14 cellular contexts compared by ENCODE assay signal in the genomic region with DNA sequence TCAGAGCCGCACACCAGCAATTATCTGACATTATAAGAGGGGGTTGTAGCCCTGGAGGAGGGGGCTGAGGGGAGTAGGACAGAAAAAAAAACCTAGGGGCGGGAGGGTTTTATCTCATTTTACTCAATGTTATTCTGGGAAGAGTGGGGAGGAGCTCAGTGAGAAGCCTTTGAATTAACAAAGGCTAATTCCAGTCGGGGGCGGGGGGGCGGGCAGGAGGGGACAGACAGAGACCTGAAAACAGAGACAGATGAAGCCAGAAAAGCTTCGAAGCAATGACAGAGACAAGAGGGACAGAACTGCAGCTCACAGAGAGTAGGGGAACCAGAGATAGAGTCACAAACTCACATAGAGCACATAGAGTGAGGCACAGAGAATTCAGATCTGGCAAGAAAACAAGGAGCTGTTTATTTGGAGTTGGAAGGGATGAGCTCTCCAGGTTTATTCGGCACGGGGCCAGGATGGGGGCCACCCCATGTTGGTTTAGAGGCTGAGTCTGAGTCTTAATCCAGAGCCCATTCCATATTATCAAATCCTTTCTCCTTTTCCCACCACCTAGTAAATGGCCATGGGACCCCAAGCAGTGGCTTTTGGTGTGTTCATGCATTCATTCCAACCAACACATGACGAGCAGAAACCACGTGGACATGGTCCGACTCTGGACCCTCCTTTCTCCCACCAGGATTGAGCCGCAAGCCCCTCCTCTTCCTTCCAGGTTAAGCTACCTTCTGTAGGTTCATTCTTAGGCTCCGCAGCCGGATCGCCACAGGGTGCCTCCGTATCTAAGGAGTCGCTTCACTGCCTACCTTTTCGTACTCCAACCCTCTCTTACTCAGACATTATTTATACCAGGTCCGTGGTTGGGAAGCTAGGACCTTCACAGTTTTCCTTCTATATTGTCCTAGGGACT.
DNase-seq lines count a peak whose midpoint lies in the region; ATAC-seq, FAIRE-seq and TF ChIP-seq lines count a peak whose summit lies in the region.
"Had no signal": no experiment of that assay in that cellular context is flagged by ENCODE, and none has a peak within 500 bp of the region (broad histone marks: within the 10 kb centered on the region; RNA-seq: fewer than 3 reads in every experiment).

No MANE protein-coding gene starts in this region.

- no peak for TF ChIP-seq POLR2A in H1 (IDR thresholded peaks at IDR 0.05; ENCODE audit: control extremely low read depth in 1 of 2, low read depth in 2 of 2, low read length in 2 of 2)
- no peak for TF ChIP-seq POLR2A in adrenal gland (IDR thresholded peaks at IDR 0.05)

- no peak for TF ChIP-seq RAD21 in H1 (IDR thresholded peaks at IDR 0.05 in 1 of 2, conservative IDR thresholded peaks at IDR 0.05 in 1 of 2; ENCODE audit: low read depth in 2 of 2, low read length in 2 of 2)

- H3K4ac ChIP-seq in H1 (replicated peaks; ENCODE audit: insufficient read length, low read depth, low read length), result no peak overlapping the region

- no peak overlapping the region for H3K4me2 ChIP-seq in KMS-11
- H3K4me2 ChIP-seq in H1 (ENCODE audit: insufficient read depth in 1 of 2, low read depth in 2 of 2, low read length in 2 of 2), result peak overlapping the region; percentile 55 to 62
- H3K4me2 ChIP-seq in neural progenitor cell, result peak overlapping the region; percentile 40

- in situ Hi-C loops in GM13976 (cut with MboI; ENCODE audit: low sequenced_read_pairs, unreplicated experiment), result no loop called here

- H3K4me3 Mint-ChIP-seq in neural progenitor cell, result peak overlapping the region; percentile 3
- H3K4me3 Mint-ChIP-seq: CD8-positive, alpha-beta memory T cell had no signal

- H3K4me3 ChIP-seq in KMS-11 (IDR thresholded peaks at IDR 0.05; ENCODE audit: insufficient read depth, low read depth, low read length) (peak overlapping the region; percentile 40), H1 (ENCODE audit: extremely low read depth in 1 of 4, insufficient read depth in 2 of 4, low read depth in 3 of 4, low read length in 4 of 4) (peak overlapping the region in 2 of 4 experiments; percentile 1 to 27; a peak in 5 of 8 replicates), neural progenitor cell (no peak overlapping the region), adrenal gland (no peak overlapping the region), heart right ventricle (no peak overlapping the region)
- H3K4me3 ChIP-seq: SJSA1 had no signal

- DNase-seq in NCI-H82 (lab: John Stamatoyannopoulos, UW) (peak; percentile 63), H1 (ENCODE audit: low read depth in 1 of 2, low spot score in 2 of 2) (peak in 1 of 2 experiments; percentile 71), neural progenitor cell (ENCODE audit: low spot score) (peak; percentile 49), adrenal gland (no peak), GM13976 (ENCODE audit: low spot score) (no peak), heart right ventricle (no peak), HEK293T (ENCODE audit: extremely low spot score) (no peak)
- DNase-seq: CD8-positive, alpha-beta memory T cell; DMS 273 treated with DMSO at 0.1 percent for 48 hours; NCI-H1694; NCI-H2107 had no signal

- H2AFZ ChIP-seq in KMS-11 (ENCODE audit: low read depth) (no peak overlapping the region), H1 (ENCODE audit: low read length) (no peak overlapping the region), neural progenitor cell (replicated peaks) (no peak overlapping the region)

- H3K27ac ChIP-seq in KMS-11 (no peak overlapping the region), H1 (ENCODE audit: low read depth, low read length) (no peak overlapping the region), neural progenitor cell (no peak overlapping the region), adrenal gland (no peak overlapping the region), heart right ventricle (no peak overlapping the region)
- H3K27ac ChIP-seq: SJSA1 had no signal

- CTCF ChIA-PET in H1 (lab: Charles Lee; ENCODE audit: partially characterized antibody), result interaction anchor here (0.8 to 14.9 kb wide), 12 partner anchors 8 to 192 kb away, joined by 3 to 217 read pairs (median 9); no protein-coding TSS in a partner anchor
- CTCF ChIA-PET in HEK293T (lab: Yijun Ruan, JAX), result interaction anchor here (0.7 to 1.6 kb wide), 3 partner anchors 25 to 47 kb away, joined by 4 to 7 read pairs (median 6); no protein-coding TSS in a partner anchor

- H2AK5ac ChIP-seq in H1 (ENCODE audit: low read depth, low read length), result no peak overlapping the region

- H3K36me3 ChIP-seq in KMS-11 (ENCODE audit: insufficient read depth) (no peaks in the 10 kb centered on the region), H1 (ENCODE audit: control insufficient read depth in 2 of 4, insufficient read depth in 4 of 4, low read length in 3 of 4) (peaks cover 0 to 10% (median 0%) of the 10 kb centered on the region in 4 experiments; a peak in 1 of 8 replicates), neural progenitor cell (no peaks in the 10 kb centered on the region), adrenal gland (replicated peaks in 1 of 2) (no peaks in the 10 kb centered on the region), heart right ventricle (no peaks in the 10 kb centered on the region)
- H3K36me3 ChIP-seq: SJSA1 had no signal

- no peak overlapping the region for H3K9ac ChIP-seq in KMS-11
- no peak overlapping the region for H3K9ac ChIP-seq in H1 (replicated peaks in 1 of 4; ENCODE audit: extremely low read depth in 1 of 4, low read depth in 3 of 4, low read length in 3 of 4)
- no peak overlapping the region for H3K9ac ChIP-seq in neural progenitor cell

- H2BK5ac ChIP-seq in H1 (ENCODE audit: low read depth, low read length), result no peak overlapping the region

- no peak overlapping the region for H3K18ac ChIP-seq in H1 (ENCODE audit: extremely low read depth, low read length)

- no peak overlapping the region for H2BK15ac ChIP-seq in H1 (ENCODE audit: low read length)

- intact Hi-C loops in adrenal gland (cut with DNase I) (no loop called here), heart right ventricle (cut with DNase I) (loop anchor here in 1 of 10 donors (5.0 kb wide), 1 partner anchor 45 kb away; no protein-coding TSS in a partner anchor)

- no peak for ATAC-seq in heart right ventricle

- no peaks in the 10 kb centered on the region for H3K36me3 Mint-ChIP-seq in neural progenitor cell
- H3K36me3 Mint-ChIP-seq: CD8-positive, alpha-beta memory T cell; IgD-negative memory B cell had no signal

- no peak overlapping the region for H3K27ac Mint-ChIP-seq in neural progenitor cell

- no peak overlapping the region for H2BK12ac ChIP-seq in H1 (ENCODE audit: low read depth, low read length)

- peaks cover 2% of the 10 kb centered on the region for H3K9me3 Mint-ChIP-seq in neural progenitor cell
- H3K9me3 Mint-ChIP-seq: CD8-positive, alpha-beta memory T cell; IgD-negative memory B cell had no signal

- no peaks in the 10 kb centered on the region for H3K4me1 ChIP-seq in KMS-11 (ENCODE audit: low read depth, poor library complexity, severe bottlenecking)
- H3K4me1 ChIP-seq in H1 (replicated peaks in 1 of 4; ENCODE audit: control insufficient read depth in 3 of 4, insufficient read depth in 4 of 4, low read length in 3 of 4), result peaks cover 14 to 41% (median 18%) of the 10 kb centered on the region in 4 experiments
- peaks cover 42% of the 10 kb centered on the region for H3K4me1 ChIP-seq in neural progenitor cell
- peaks cover 7 to 15% of the 10 kb centered on the region in 2 donors for H3K4me1 ChIP-seq in adrenal gland (replicated peaks in 1 of 2)
- H3K4me1 ChIP-seq in heart right ventricle, result peaks cover 0 to 21% (median 14%) of the 10 kb centered on the region in 9 donors

- peaks cover 44% of the 10 kb centered on the region for H3K4me1 Mint-ChIP-seq in neural progenitor cell

- H3K9me3 ChIP-seq in H1 (ENCODE audit: insufficient read depth in 2 of 2, low read depth in 1 of 2, low read length in 1 of 2), result no peaks in the 10 kb centered on the region
- no peaks in the 10 kb centered on the region for H3K9me3 ChIP-seq in neural progenitor cell (ENCODE audit: low read depth)
- no peaks in the 10 kb centered on the region for H3K9me3 ChIP-seq in adrenal gland (replicated peaks in 1 of 3)
- no peaks in the 10 kb centered on the region for H3K9me3 ChIP-seq in heart right ventricle
- H3K9me3 ChIP-seq: SJSA1 had no signal

- peaks cover 100% of the 10 kb centered on the region for H3K27me3 ChIP-seq in KMS-11 (ENCODE audit: insufficient read depth, low read depth)
- H3K27me3 ChIP-seq in H1 (replicated peaks in 1 of 4; ENCODE audit: control insufficient read depth in 3 of 4, extremely low read depth in 1 of 4, insufficient read depth in 3 of 4, low read length in 3 of 4), result peaks cover 85 to 100% (median 99%) of the 10 kb centered on the region in 4 experiments
- H3K27me3 ChIP-seq in neural progenitor cell, result peaks cover 100% of the 10 kb centered on the region
- peaks cover 68% of the 10 kb centered on the region for H3K27me3 ChIP-seq in adrenal gland
- H3K27me3 ChIP-seq in heart right ventricle, result peaks cover 35 to 99% (median 97%) of the 10 kb centered on the region in 7 donors

- no peak overlapping the region for H3K56ac ChIP-seq in H1 (replicated peaks; ENCODE audit: insufficient read length, low read depth, low read length)

- TF ChIP-seq CTCF in KMS-11 (conservative IDR thresholded peaks at IDR 0.05; ENCODE audit: low read depth, low read length) (no peak), H1 (IDR thresholded peaks at IDR 0.05; ENCODE audit: control extremely low read depth in 1 of 3, insufficient read depth in 1 of 3, low read depth in 1 of 3, low read length in 3 of 3) (no peak), neural progenitor cell (IDR thresholded peaks at IDR 0.05) (no peak), adrenal gland (IDR thresholded peaks at IDR 0.05) (no peak), GM13976 (IDR thresholded peaks at IDR 0.05; ENCODE audit: borderline replicate concordance, control extremely low read depth, extremely low read depth, insufficient read depth, missing control alignments) (no peak), heart right ventricle (IDR thresholded peaks at IDR 0.05) (no peak)

- peaks cover 89% of the 10 kb centered on the region for H3K27me3 Mint-ChIP-seq in neural progenitor cell (ENCODE audit: insufficient read depth, low read depth)

- H2BK120ac ChIP-seq in H1 (replicated peaks; ENCODE audit: low read depth, low read length), result no peak overlapping the region

- H3K79me2 ChIP-seq in KMS-11 (ENCODE audit: insufficient read depth, low read depth) (no peaks in the 10 kb centered on the region), H1 (ENCODE audit: control insufficient read depth in 1 of 2, insufficient read depth in 2 of 2, low read length in 2 of 2) (no peaks in the 10 kb centered on the region), neural progenitor cell (ENCODE audit: low read depth) (no peaks in the 10 kb centered on the region)

- H3K23ac ChIP-seq in H1 (ENCODE audit: insufficient read length), result no peak overlapping the region

- peaks cover 3% of the 10 kb centered on the region; the same call in 1 of the 2 replicates for H3K23me2 ChIP-seq in H1 (ENCODE audit: low read depth, low read length)

- H4K91ac ChIP-seq in H1 (replicated peaks; ENCODE audit: insufficient read length, low read length), result no peak overlapping the region

- peaks cover 24% of the 10 kb centered on the region for H3F3A ChIP-seq in neural progenitor cell (ENCODE audit: low read depth)

- H4K20me1 ChIP-seq in KMS-11 (ENCODE audit: insufficient read depth) (no peaks in the 10 kb centered on the region), H1 (replicated peaks in 1 of 2; ENCODE audit: control insufficient read depth in 1 of 2, insufficient read depth in 2 of 2, low read length in 2 of 2) (peaks cover 4 to 14% of the 10 kb centered on the region in 2 experiments), neural progenitor cell (ENCODE audit: low read depth) (peaks cover 88% of the 10 kb centered on the region)

- no peaks in the 10 kb centered on the region for H3K79me1 ChIP-seq in H1 (ENCODE audit: low read depth, low read length)

- WGBS in H1 (ENCODE audit: extremely low coverage in 1 of 2, insufficient coverage in 1 of 2, insufficient read length in 1 of 2, insufficient replicate concordance in 2 of 2, low coverage in 1 of 2, low lambda C conversion rate in 2 of 2, missing lambda C conversion rate in 1 of 2), 2 experiments, result 5% methylated on average over 16 of the region's 19 CpGs; no CpG with 5 or more reads in 1 of the 2 experiments
- 19 to 22% (median 21%) methylated on average over 19 of the region's 19 CpGs for WGBS in adrenal gland, 4 donors
- 16 to 26% methylated on average over 19 of the region's 19 CpGs for WGBS in heart right ventricle, 2 donors

- POLR2A ChIA-PET in H1 (lab: Charles Lee; ENCODE audit: partially characterized antibody) (interaction anchor here (0.6 to 6.4 kb wide), 10 partner anchors 9 to 53 kb away, joined by 3 to 74 read pairs (median 4); no protein-coding TSS in a partner anchor), HEK293T (lab: Yijun Ruan, JAX) (interaction anchor here (0.6 to 1.9 kb wide), 3 partner anchors 9 to 25 kb away, joined by 3 to 6 read pairs (median 3); no protein-coding TSS in a partner anchor)

- FAIRE-seq in H1 (lab: Jason Lieb, UNC), result peak; percentile 13

- H3K14ac ChIP-seq in H1 (ENCODE audit: insufficient read length), result no peak overlapping the region

- no peak overlapping the region for H4K8ac ChIP-seq in H1 (ENCODE audit: extremely low read depth, insufficient read depth, low read length)

- H2BK20ac ChIP-seq in H1 (ENCODE audit: low read length), result no peak overlapping the region

- TF ChIP-seq EP300 in H1 (IDR thresholded peaks at IDR 0.05; ENCODE audit: borderline replicate concordance in 1 of 2, low read depth in 2 of 2, low read length in 2 of 2), result no peak

- no peak overlapping the region for H4K5ac ChIP-seq in H1 (ENCODE audit: insufficient read length, low read depth, low read length)

Comparison
In these comparisons a context has a peak if more than half of its experiments do, and no peak if none do; other contexts are left out.
1. DNase-seq: peak in NCI-H82 (single experiment) and neural progenitor cell (single experiment); none in adrenal gland (0 of 7), GM13976 (single experiment), heart right ventricle (0 of 2) and HEK293T (single experiment).